In the genomic region with DNA sequence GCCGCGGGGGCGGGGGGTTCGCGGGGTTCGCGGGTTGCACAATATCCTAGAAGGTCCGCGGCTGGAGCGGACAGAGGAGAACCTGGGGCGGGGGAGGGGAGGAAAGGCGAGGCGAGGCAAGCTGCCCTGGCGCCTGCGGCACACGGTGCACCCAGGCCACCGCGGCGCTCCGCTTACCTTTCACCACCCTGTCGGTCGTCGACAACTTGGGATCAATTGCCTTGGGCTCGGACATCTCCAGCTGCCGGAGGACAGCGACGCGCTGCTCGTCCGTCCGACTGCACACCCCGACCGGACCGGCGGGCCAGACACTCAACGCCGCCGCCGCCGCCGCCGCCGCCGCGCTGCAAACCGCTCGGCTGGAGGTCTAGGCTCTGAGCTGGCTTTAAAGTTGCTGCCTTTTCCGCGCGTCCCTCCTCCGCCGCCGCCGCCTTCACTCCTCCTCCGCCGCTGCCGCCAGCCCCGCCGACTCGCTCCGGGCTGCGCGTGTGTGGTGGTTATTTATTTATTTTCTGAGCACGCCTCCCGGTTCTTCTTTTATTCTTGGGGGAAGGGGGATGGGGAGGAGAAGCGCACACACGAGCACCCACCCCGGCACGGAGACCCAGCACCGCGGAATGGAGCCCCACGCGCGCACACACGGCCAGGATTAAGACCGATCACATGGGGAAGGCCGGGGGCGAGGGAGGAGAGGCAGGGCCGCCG, we compare ENCODE assay signal across 1 cellular context.
TF ChIP-seq lines count a peak whose summit lies in the region.

No MANE protein-coding gene starts in this region.

TF ChIP-seq in WTC11, 78 proteins besides CTCF, POLR2A, EP300 and RAD21 (continued from another document and continues in another):
- TF ChIP-seq, protein P1, sequence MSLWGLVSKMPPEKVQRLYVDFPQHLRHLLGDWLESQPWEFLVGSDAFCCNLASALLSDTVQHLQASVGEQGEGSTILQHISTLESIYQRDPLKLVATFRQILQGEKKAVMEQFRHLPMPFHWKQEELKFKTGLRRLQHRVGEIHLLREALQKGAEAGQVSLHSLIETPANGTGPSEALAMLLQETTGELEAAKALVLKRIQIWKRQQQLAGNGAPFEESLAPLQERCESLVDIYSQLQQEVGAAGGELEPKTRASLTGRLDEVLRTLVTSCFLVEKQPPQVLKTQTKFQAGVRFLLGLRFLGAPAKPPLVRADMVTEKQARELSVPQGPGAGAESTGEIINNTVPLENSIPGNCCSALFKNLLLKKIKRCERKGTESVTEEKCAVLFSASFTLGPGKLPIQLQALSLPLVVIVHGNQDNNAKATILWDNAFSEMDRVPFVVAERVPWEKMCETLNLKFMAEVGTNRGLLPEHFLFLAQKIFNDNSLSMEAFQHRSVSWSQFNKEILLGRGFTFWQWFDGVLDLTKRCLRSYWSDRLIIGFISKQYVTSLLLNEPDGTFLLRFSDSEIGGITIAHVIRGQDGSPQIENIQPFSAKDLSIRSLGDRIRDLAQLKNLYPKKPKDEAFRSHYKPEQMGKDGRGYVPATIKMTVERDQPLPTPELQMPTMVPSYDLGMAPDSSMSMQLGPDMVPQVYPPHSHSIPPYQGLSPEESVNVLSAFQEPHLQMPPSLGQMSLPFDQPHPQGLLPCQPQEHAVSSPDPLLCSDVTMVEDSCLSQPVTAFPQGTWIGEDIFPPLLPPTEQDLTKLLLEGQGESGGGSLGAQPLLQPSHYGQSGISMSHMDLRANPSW (CRISPR knock-in tag; conservative IDR thresholded peaks at IDR 0.05; ENCODE audit: low read depth): no peak
- TF ChIP-seq TEAD4 (CRISPR knock-in tag; IDR thresholded peaks at IDR 0.05): no peak
- TF ChIP-seq NFYB (CRISPR knock-in tag; conservative IDR thresholded peaks at IDR 0.05; ENCODE audit: low read depth): no peak
- no peak for TF ChIP-seq FOXJ3 (CRISPR knock-in tag; IDR thresholded peaks at IDR 0.05; ENCODE audit: borderline replicate concordance)
- TF ChIP-seq, protein P2, sequence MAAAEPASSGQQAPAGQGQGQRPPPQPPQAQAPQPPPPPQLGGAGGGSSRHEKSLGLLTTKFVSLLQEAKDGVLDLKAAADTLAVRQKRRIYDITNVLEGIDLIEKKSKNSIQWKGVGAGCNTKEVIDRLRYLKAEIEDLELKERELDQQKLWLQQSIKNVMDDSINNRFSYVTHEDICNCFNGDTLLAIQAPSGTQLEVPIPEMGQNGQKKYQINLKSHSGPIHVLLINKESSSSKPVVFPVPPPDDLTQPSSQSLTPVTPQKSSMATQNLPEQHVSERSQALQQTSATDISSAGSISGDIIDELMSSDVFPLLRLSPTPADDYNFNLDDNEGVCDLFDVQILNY (CRISPR knock-in tag; IDR thresholded peaks at IDR 0.05): no peak
- no peak for TF ChIP-seq ZNF416 (CRISPR knock-in tag; IDR thresholded peaks at IDR 0.05)
- TF ChIP-seq RELA (CRISPR knock-in tag; IDR thresholded peaks at IDR 0.05; ENCODE audit: borderline replicate concordance): no peak
- no peak for TF ChIP-seq RORB (CRISPR knock-in tag; IDR thresholded peaks at IDR 0.05)
- TF ChIP-seq NR1H2 (CRISPR knock-in tag; IDR thresholded peaks at IDR 0.05): no peak
- TF ChIP-seq JUN (CRISPR knock-in tag; IDR thresholded peaks at IDR 0.05): no peak
- TF ChIP-seq ZNF219 (CRISPR knock-in tag; IDR thresholded peaks at IDR 0.05; ENCODE audit: borderline replicate concordance): no peak
- no peak for TF ChIP-seq GRHL2 (CRISPR knock-in tag; IDR thresholded peaks at IDR 0.05; ENCODE audit: insufficient replicate concordance, severe bottlenecking)
- TF ChIP-seq TCF7 (CRISPR knock-in tag; IDR thresholded peaks at IDR 0.05; ENCODE audit: low read depth): no peak
- TF ChIP-seq, protein P3, sequence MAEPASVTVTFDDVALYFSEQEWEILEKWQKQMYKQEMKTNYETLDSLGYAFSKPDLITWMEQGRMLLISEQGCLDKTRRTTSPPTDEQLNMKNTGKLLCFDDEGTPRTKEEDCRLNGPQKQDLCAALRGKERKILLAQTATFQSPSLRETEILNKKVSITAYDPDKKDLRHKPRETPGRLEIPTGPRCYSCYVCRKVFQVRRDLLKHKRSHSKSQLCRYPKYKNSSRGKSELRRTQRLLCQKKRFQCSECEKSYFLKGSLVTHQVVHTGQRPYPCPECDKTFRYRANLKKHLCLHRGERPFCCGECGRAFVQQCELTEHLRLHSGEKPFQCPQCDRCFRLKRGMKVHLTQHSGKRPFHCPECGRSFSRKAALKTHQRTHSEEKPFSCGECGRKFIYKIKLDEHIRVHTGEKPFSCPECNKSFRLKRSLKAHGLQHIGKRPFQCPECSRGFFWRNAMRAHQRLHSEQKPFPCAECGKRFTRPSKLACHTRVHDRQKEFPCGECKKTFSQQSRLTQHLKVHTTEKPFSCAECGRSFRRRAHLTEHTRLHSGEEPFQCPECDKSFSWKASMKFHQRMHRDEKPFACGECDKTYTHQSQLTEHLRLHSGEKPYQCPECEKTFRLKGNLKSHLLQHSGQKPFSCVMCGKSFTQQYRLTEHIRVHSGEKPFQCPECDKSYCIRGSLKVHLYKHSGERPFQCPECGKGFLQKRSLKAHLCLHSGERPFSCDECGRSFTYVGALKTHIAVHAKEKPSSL (CRISPR knock-in tag; conservative IDR thresholded peaks at IDR 0.05): no peak
- TF ChIP-seq ZBTB21 (CRISPR knock-in tag; IDR thresholded peaks at IDR 0.05; ENCODE audit: borderline replicate concordance): no peak
- TF ChIP-seq HMGA2 (CRISPR knock-in tag; IDR thresholded peaks at IDR 0.05): no peak
- TF ChIP-seq, protein P4, sequence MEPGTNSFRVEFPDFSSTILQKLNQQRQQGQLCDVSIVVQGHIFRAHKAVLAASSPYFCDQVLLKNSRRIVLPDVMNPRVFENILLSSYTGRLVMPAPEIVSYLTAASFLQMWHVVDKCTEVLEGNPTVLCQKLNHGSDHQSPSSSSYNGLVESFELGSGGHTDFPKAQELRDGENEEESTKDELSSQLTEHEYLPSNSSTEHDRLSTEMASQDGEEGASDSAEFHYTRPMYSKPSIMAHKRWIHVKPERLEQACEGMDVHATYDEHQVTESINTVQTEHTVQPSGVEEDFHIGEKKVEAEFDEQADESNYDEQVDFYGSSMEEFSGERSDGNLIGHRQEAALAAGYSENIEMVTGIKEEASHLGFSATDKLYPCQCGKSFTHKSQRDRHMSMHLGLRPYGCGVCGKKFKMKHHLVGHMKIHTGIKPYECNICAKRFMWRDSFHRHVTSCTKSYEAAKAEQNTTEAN (CRISPR knock-in tag; IDR thresholded peaks at IDR 0.05): no peak
- no peak for TF ChIP-seq ESRRA (CRISPR knock-in tag; IDR thresholded peaks at IDR 0.05; ENCODE audit: borderline replicate concordance)
- TF ChIP-seq ZNF232 (CRISPR knock-in tag; IDR thresholded peaks at IDR 0.05): no peak
- TF ChIP-seq, protein P5, sequence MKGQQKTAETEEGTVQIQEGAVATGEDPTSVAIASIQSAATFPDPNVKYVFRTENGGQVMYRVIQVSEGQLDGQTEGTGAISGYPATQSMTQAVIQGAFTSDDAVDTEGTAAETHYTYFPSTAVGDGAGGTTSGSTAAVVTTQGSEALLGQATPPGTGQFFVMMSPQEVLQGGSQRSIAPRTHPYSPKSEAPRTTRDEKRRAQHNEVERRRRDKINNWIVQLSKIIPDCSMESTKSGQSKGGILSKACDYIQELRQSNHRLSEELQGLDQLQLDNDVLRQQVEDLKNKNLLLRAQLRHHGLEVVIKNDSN (CRISPR knock-in tag; IDR thresholded peaks at IDR 0.05): 0 out of 2 replicates have a peak, but pooled peaks have one; percentile 20
- TF ChIP-seq CREM (CRISPR knock-in tag; IDR thresholded peaks at IDR 0.05): no peak
- no peak for TF ChIP-seq MXD4 (CRISPR knock-in tag; IDR thresholded peaks at IDR 0.05; ENCODE audit: borderline replicate concordance)
- TF ChIP-seq, protein P6, sequence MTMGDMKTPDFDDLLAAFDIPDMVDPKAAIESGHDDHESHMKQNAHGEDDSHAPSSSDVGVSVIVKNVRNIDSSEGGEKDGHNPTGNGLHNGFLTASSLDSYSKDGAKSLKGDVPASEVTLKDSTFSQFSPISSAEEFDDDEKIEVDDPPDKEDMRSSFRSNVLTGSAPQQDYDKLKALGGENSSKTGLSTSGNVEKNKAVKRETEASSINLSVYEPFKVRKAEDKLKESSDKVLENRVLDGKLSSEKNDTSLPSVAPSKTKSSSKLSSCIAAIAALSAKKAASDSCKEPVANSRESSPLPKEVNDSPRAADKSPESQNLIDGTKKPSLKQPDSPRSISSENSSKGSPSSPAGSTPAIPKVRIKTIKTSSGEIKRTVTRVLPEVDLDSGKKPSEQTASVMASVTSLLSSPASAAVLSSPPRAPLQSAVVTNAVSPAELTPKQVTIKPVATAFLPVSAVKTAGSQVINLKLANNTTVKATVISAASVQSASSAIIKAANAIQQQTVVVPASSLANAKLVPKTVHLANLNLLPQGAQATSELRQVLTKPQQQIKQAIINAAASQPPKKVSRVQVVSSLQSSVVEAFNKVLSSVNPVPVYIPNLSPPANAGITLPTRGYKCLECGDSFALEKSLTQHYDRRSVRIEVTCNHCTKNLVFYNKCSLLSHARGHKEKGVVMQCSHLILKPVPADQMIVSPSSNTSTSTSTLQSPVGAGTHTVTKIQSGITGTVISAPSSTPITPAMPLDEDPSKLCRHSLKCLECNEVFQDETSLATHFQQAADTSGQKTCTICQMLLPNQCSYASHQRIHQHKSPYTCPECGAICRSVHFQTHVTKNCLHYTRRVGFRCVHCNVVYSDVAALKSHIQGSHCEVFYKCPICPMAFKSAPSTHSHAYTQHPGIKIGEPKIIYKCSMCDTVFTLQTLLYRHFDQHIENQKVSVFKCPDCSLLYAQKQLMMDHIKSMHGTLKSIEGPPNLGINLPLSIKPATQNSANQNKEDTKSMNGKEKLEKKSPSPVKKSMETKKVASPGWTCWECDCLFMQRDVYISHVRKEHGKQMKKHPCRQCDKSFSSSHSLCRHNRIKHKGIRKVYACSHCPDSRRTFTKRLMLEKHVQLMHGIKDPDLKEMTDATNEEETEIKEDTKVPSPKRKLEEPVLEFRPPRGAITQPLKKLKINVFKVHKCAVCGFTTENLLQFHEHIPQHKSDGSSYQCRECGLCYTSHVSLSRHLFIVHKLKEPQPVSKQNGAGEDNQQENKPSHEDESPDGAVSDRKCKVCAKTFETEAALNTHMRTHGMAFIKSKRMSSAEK (CRISPR knock-in tag; IDR thresholded peaks at IDR 0.05; ENCODE audit: borderline replicate concordance): no peak
- no peak for TF ChIP-seq ZNF396 (CRISPR knock-in tag; IDR thresholded peaks at IDR 0.05; ENCODE audit: borderline replicate concordance)
- TF ChIP-seq, protein P7, sequence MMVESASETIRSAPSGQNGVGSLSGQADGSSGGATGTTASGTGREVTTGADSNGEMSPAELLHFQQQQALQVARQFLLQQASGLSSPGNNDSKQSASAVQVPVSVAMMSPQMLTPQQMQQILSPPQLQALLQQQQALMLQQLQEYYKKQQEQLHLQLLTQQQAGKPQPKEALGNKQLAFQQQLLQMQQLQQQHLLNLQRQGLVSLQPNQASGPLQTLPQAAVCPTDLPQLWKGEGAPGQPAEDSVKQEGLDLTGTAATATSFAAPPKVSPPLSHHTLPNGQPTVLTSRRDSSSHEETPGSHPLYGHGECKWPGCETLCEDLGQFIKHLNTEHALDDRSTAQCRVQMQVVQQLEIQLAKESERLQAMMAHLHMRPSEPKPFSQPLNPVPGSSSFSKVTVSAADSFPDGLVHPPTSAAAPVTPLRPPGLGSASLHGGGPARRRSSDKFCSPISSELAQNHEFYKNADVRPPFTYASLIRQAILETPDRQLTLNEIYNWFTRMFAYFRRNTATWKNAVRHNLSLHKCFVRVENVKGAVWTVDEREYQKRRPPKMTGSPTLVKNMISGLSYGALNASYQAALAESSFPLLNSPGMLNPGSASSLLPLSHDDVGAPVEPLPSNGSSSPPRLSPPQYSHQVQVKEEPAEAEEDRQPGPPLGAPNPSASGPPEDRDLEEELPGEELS (CRISPR knock-in tag; IDR thresholded peaks at IDR 0.05): 0 out of 2 replicates have a peak, but pooled peaks have one; percentile 17
- 0 out of 2 replicates have a peak, but pooled peaks have one; percentile 38 for TF ChIP-seq FOXK1 (CRISPR knock-in tag; IDR thresholded peaks at IDR 0.05)
- TF ChIP-seq, protein P8, sequence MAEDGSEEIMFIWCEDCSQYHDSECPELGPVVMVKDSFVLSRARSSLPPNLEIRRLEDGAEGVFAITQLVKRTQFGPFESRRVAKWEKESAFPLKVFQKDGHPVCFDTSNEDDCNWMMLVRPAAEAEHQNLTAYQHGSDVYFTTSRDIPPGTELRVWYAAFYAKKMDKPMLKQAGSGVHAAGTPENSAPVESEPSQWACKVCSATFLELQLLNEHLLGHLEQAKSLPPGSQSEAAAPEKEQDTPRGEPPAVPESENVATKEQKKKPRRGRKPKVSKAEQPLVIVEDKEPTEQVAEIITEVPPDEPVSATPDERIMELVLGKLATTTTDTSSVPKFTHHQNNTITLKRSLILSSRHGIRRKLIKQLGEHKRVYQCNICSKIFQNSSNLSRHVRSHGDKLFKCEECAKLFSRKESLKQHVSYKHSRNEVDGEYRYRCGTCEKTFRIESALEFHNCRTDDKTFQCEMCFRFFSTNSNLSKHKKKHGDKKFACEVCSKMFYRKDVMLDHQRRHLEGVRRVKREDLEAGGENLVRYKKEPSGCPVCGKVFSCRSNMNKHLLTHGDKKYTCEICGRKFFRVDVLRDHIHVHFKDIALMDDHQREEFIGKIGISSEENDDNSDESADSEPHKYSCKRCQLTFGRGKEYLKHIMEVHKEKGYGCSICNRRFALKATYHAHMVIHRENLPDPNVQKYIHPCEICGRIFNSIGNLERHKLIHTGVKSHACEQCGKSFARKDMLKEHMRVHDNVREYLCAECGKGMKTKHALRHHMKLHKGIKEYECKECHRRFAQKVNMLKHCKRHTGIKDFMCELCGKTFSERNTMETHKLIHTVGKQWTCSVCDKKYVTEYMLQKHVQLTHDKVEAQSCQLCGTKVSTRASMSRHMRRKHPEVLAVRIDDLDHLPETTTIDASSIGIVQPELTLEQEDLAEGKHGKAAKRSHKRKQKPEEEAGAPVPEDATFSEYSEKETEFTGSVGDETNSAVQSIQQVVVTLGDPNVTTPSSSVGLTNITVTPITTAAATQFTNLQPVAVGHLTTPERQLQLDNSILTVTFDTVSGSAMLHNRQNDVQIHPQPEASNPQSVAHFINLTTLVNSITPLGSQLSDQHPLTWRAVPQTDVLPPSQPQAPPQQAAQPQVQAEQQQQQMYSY (CRISPR knock-in tag; IDR thresholded peaks at IDR 0.05): no peak
- TF ChIP-seq SP1 (CRISPR knock-in tag; conservative IDR thresholded peaks at IDR 0.05): peak; percentile 11; the same call in 1 of the 2 replicates
- TF ChIP-seq, protein P9, sequence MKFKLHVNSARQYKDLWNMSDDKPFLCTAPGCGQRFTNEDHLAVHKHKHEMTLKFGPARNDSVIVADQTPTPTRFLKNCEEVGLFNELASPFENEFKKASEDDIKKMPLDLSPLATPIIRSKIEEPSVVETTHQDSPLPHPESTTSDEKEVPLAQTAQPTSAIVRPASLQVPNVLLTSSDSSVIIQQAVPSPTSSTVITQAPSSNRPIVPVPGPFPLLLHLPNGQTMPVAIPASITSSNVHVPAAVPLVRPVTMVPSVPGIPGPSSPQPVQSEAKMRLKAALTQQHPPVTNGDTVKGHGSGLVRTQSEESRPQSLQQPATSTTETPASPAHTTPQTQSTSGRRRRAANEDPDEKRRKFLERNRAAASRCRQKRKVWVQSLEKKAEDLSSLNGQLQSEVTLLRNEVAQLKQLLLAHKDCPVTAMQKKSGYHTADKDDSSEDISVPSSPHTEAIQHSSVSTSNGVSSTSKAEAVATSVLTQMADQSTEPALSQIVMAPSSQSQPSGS (CRISPR knock-in tag; IDR thresholded peaks at IDR 0.05; ENCODE audit: borderline replicate concordance, low read depth): no peak
- TF ChIP-seq MYBL2 (CRISPR knock-in tag; IDR thresholded peaks at IDR 0.05): 0 out of 2 replicates have a peak, but pooled peaks have one; percentile 20
- no peak for TF ChIP-seq ELF4 (CRISPR knock-in tag; IDR thresholded peaks at IDR 0.05; ENCODE audit: low read depth)
